Comparison of ENCODE assay signal across 26 cellular contexts in the genomic region with DNA sequence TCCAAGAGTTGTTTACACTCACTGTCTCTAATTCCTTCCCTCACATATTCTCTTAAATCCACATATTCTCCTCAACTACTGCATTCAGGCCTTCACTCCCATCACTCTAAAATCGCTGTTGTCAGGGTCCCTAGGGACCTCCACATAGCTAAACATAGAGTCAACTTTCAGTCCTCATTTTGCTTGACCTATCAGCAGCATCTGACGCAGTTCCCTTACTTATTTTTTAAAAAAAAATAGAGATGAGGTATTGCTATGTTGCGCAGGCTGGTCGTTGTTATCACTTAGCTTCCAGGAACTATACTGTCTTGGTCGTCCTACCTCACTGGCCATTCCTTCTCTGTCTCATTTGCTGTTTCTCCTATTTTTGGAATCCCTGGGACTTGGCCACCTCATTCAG.
"Had no signal": no experiment of that assay in that cellular context is flagged by ENCODE, and none has a peak within 500 bp of the region (broad histone marks: within the 10 kb centered on the region; RNA-seq: fewer than 3 reads in every experiment).

No MANE protein-coding gene starts in this region.

- H3K27ac ChIP-seq: colonic mucosa, esophagus muscularis mucosa, neutrophil, pancreas, right lobe of liver, skin epidermis, spleen, vagina had no signal

- H3K9me3 ChIP-seq: colonic mucosa, esophagus muscularis mucosa, gastrocnemius medialis, heart left ventricle, neutrophil, pancreas, right lobe of liver, spleen, vagina had no signal

- H3K4me1 ChIP-seq: colonic mucosa, pancreas, right lobe of liver, spleen, vagina had no signal

- H3K27me3 ChIP-seq: colonic mucosa, esophagus muscularis mucosa, gastrocnemius medialis, heart left ventricle, neutrophil, pancreas, right lobe of liver, spleen, vagina had no signal

- FAIRE-seq: endothelial cell of umbilical vein, pancreas had no signal

- DNase-seq: central memory CD4-positive, alpha-beta T cell; colonic mucosa; dermis blood vessel endothelial cell; effector memory CD4-positive, alpha-beta T cell; foreskin fibroblast; gastrocnemius medialis; heart left ventricle; hippocampal formation; immature natural killer cell; islet precursor cell; kidney glomerular epithelial cell; left colon; pancreas; retina; right lobe of liver; spleen; stimulated activated CD4-positive, alpha-beta T cell treated with anti-CD3 and anti-CD28 coated beads, Interleukin-2, amount 100 ng/mL, for 48 hours; stimulated activated naive B cell treated with anti-CD40 and anti-IgM and Interleukin-4, amounts not matched to agents 10 μg/mL and 1 μg/mL and 100 μg/mL, for 72 hours; trophoblast cell had no signal

- H3K36me3 ChIP-seq: colonic mucosa, gastrocnemius medialis, neutrophil, pancreas, right lobe of liver, vagina had no signal

- H3K4me3 ChIP-seq: colonic mucosa, esophagus muscularis mucosa, gastrocnemius medialis, heart left ventricle, lung, pancreas, right lobe of liver, skin epidermis, spleen, vagina had no signal

- ATAC-seq: gastrocnemius medialis; left colon; natural killer cell treated with Interleukin-12 subunit alpha and Interleukin-12 subunit beta and Interleukin-15 and Interleukin-18, amount 100 ng/mL, for 72 hours; pancreas; right lobe of liver; stimulated activated naive B cell treated with anti-CD40 and anti-IgM and Interleukin-4, amounts not matched to agents 10 μg/mL and 1 μg/mL and 100 μg/mL, for 72 hours had no signal
